ENCODE assay signal across 7 cellular contexts in genomic region chr22:46737976-46738641, GRCh38. TPM values are rescaled to one million over a fixed set of nuclear protein-coding genes. Genes with fewer than 3 reads are reported as not detected.
DNase-seq lines count a peak whose midpoint lies in the region; ATAC-seq and TF ChIP-seq lines count a peak whose summit lies in the region.

Gene CERK, minus strand, starts transcription at chr22:46738252. Its CDS starts 104 bp downstream, at chr22:46738148.

- H3K36me3 ChIP-seq in RWPE2 (ENCODE audit: low read depth): peaks cover 7% of the 10 kb centered on the region; the same call in 1 of the 2 replicates
- no peaks in the 10 kb centered on the region for H3K36me3 ChIP-seq in thyroid gland

- ATAC-seq in HG03196 (IDR thresholded peaks at IDR 0.05; ENCODE audit: unreplicated experiment): peak; percentile 34
- peak; percentile 43 for ATAC-seq in RWPE2 (ENCODE audit: low read depth)
- peak; percentile 88 to 89 for ATAC-seq in natural killer cell treated with Interleukin-12 subunit alpha and Interleukin-12 subunit beta and Interleukin-15 and Interleukin-18, amount 100 ng/mL, for 72 hours

- TF ChIP-seq CTCF in GM13977 (IDR thresholded peaks at IDR 0.05; ENCODE audit: extremely low read depth, insufficient read depth, missing control alignments) (no peak), RWPE2 (IDR thresholded peaks at IDR 0.05; ENCODE audit: poor library complexity, severe bottlenecking) (no peak), fibroblast of villous mesenchyme (IDR thresholded peaks at IDR 0.05; ENCODE audit: insufficient read depth, low read depth, low read length) (no peak), thyroid gland (IDR thresholded peaks at IDR 0.05) (no peak)

- peaks cover 33 to 40% of the 10 kb centered on the region in 2 donors for H3K4me1 Mint-ChIP-seq in natural killer cell treated with Interleukin-12 subunit alpha and Interleukin-12 subunit beta and Interleukin-15 and Interleukin-18, amount 100 ng/mL, for 72 hours (ENCODE audit: low read depth in 2 of 2)

- H3K4me3 Mint-ChIP-seq in natural killer cell treated with Interleukin-12 subunit alpha and Interleukin-12 subunit beta and Interleukin-15 and Interleukin-18, amount 100 ng/mL, for 72 hours: peak within 1 kb of the TSS; percentile 98

- H3K9me3 Mint-ChIP-seq in natural killer cell treated with Interleukin-12 subunit alpha and Interleukin-12 subunit beta and Interleukin-15 and Interleukin-18, amount 100 ng/mL, for 72 hours: no peaks in the 10 kb centered on the region

- H3K4me1 ChIP-seq in RWPE2 (ENCODE audit: insufficient read depth, poor library complexity, severe bottlenecking) (peaks cover 9% of the 10 kb centered on the region), thyroid gland (peaks cover 51 to 53% of the 10 kb centered on the region in 2 donors)

- H3K27ac ChIP-seq in RWPE2 (ENCODE audit: poor library complexity, severe bottlenecking) (peak within 1 kb of the TSS; percentile 80), thyroid gland (peak within 1 kb of the TSS; percentile 82 to 92 (median 90))

- no peaks in the 10 kb centered on the region for H3K9me3 ChIP-seq in RWPE2 (ENCODE audit: severe bottlenecking)
- no peaks in the 10 kb centered on the region for H3K9me3 ChIP-seq in thyroid gland

- intact Hi-C loops in thyroid gland (cut with DNase I): loop anchor here (5.0 kb wide), 1 partner anchor 161 kb away; no protein-coding TSS in a partner anchor

- TF ChIP-seq POLR2A in thyroid gland (IDR thresholded peaks at IDR 0.05): peak; percentile 23 to 70

- in situ Hi-C loops in GM13977 (cut with MboI; ENCODE audit: low pct_unique_long_range_greater_than_20kb, low sequenced_read_pairs, unreplicated experiment): no loop called here

- peak; percentile 89 for DNase-seq in GM13977 (ENCODE audit: low spot score)
- no peak for DNase-seq in RWPE2 (ENCODE audit: low spot score)
- DNase-seq in activated gamma-delta T cell treated with Interleukin-2 at 50 U/mL for 16 hours: peak; percentile 66
- DNase-seq in fibroblast of villous mesenchyme (ENCODE audit: low read depth): peak; percentile 80
- DNase-seq in natural killer cell treated with Interleukin-12 subunit alpha and Interleukin-12 subunit beta and Interleukin-15 and Interleukin-18, amount 100 ng/mL, for 72 hours (ENCODE audit: low spot score): peak; percentile 78
- DNase-seq in thyroid gland: peak; percentile 77 to 79

- H3K27me3 ChIP-seq in RWPE2 (ENCODE audit: insufficient read depth, poor library complexity, severe bottlenecking) (no peaks in the 10 kb centered on the region), thyroid gland (no peaks in the 10 kb centered on the region)

- 0% methylated on average over 8 of the region's 99 CpGs for WGBS in thyroid gland, 2 donors

- H3K27ac Mint-ChIP-seq in natural killer cell treated with Interleukin-12 subunit alpha and Interleukin-12 subunit beta and Interleukin-15 and Interleukin-18, amount 100 ng/mL, for 72 hours: peak within 1 kb of the TSS; percentile 82 to 95

- H3K36me3 Mint-ChIP-seq in natural killer cell treated with Interleukin-12 subunit alpha and Interleukin-12 subunit beta and Interleukin-15 and Interleukin-18, amount 100 ng/mL, for 72 hours: no peaks in the 10 kb centered on the region

- H3K4me3 ChIP-seq in RWPE2 (ENCODE audit: severe bottlenecking) (peak within 1 kb of the TSS; percentile 95), fibroblast of villous mesenchyme (ENCODE audit: low read depth, low read length) (peak within 1 kb of the TSS; percentile 75), thyroid gland (replicated peaks in 1 of 3) (peak within 1 kb of the TSS; percentile 52 to 72 (median 63))

- H3K27me3 Mint-ChIP-seq in natural killer cell treated with Interleukin-12 subunit alpha and Interleukin-12 subunit beta and Interleukin-15 and Interleukin-18, amount 100 ng/mL, for 72 hours: no peaks in the 10 kb centered on the region

RNA-seq across cellular contexts. Expression of gene CERK, which starts in this region (rescaled TPM):
- total RNA-seq in fibroblast of villous mesenchyme: 37.7 and 38.9 TPM in 2 replicates
- 10 to 100 TPM; 38.1 to 55.8 TPM for total RNA-seq in natural killer cell treated with Interleukin-12 subunit alpha and Interleukin-12 subunit beta and Interleukin-15 and Interleukin-18, amount 100 ng/mL, for 72 hours
- 10 to 100 TPM; 74.6 to 84.7 (median 81.5) TPM for total RNA-seq in thyroid gland

Comparison
In these comparisons a context has a peak if more than half of its experiments do, and no peak if none do; other contexts are left out.
1. ATAC-seq: peak in every context shown above with its lines; median percentile 88 in natural killer cell treated with Interleukin-12 subunit alpha and Interleukin-12 subunit beta and Interleukin-15 and Interleukin-18, amount 100 ng/mL, for 72 hours; 43 in RWPE2; 34 in HG03196.